Comparison of ENCODE assay signal across 24 cellular contexts in the genomic region with DNA sequence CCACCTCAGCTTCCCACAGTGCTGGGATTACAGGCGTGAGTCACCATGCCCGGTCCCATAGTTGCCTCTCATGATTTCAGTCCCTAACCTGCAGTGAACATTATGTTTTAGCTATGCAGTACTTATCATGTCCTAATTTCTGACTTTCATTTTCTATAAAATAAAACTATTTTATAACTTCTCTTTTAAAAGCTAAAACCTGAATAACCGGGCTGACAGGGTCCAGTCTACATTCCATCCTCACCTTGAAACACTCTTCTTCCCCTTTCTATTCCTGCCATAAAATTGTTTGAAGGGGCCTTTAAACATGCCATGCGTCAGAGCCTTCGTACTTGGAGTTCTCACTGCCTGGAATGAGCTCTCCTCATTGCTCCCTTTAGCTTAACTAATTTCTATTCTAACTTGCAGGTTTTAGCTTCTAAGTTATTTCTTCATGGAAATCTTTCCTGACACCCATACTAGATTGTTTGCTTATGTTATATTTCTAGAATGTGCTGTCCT.
"Had no signal": no experiment of that assay in that cellular context is flagged by ENCODE, and none has a peak within 500 bp of the region (broad histone marks: within the 10 kb centered on the region; RNA-seq: fewer than 3 reads in every experiment).

No MANE protein-coding gene starts in this region.

- DNase-seq: central memory CD4-positive, alpha-beta T cell; effector memory CD4-positive, alpha-beta T cell; foreskin keratinocyte; glutamatergic neuron; heart right ventricle; mammary epithelial cell; mesendoderm; midbrain; naive thymus-derived CD8-positive, alpha-beta T cell; nephron progenitor cell; nucleus accumbens; psoas muscle; right cardiac atrium; sigmoid colon; spleen; stimulated activated CD4-positive, alpha-beta T cell treated with anti-CD3 and anti-CD28 coated beads, Interleukin-4, amount 100 ng/mL, for 4 hours; stimulated activated naive CD8-positive, alpha-beta T cell treated with anti-CD3 and anti-CD28 coated beads, Interleukin-15, amount 100 ng/mL, for 72 hours; upper lobe of right lung; uterus had no signal

- ATAC-seq: foreskin keratinocyte; heart right ventricle; left lobe of liver; naive thymus-derived CD8-positive, alpha-beta T cell; psoas muscle; stimulated activated naive CD8-positive, alpha-beta T cell treated with anti-CD3 and anti-CD28 coated beads, Interleukin-15, amount 100 ng/mL, for 72 hours; upper lobe of right lung had no signal

- H3K4me3 ChIP-seq: esophagus muscularis mucosa, heart right ventricle, psoas muscle, sigmoid colon, spleen, suprapubic skin, upper lobe of right lung, uterus had no signal

- H3K9me3 Mint-ChIP-seq: naive thymus-derived CD8-positive, alpha-beta T cell; nephron progenitor cell; stimulated activated memory B cell treated with anti-CD40 and anti-IgM and Interleukin-4, amounts not matched to agents 10 μg/mL and 1 μg/mL and 100 μg/mL, for 72 hours; stimulated activated naive CD8-positive, alpha-beta T cell treated with anti-CD3 and anti-CD28 coated beads, Interleukin-15, amount 100 ng/mL, for 72 hours had no signal

- H3K9me3 ChIP-seq: esophagus muscularis mucosa, heart right ventricle, psoas muscle, sigmoid colon, spleen, suprapubic skin, upper lobe of right lung, uterus had no signal

- H3K27ac ChIP-seq: esophagus muscularis mucosa, foreskin keratinocyte, heart right ventricle, psoas muscle, sigmoid colon, spleen, suprapubic skin, upper lobe of right lung, uterus had no signal

- H3K36me3 ChIP-seq: esophagus muscularis mucosa, heart right ventricle, sigmoid colon, spleen, suprapubic skin, upper lobe of right lung, uterus had no signal

- H3K36me3 Mint-ChIP-seq: naive thymus-derived CD8-positive, alpha-beta T cell; stimulated activated memory B cell treated with anti-CD40 and anti-IgM and Interleukin-4, amounts not matched to agents 10 μg/mL and 1 μg/mL and 100 μg/mL, for 72 hours had no signal

- H3K27me3 Mint-ChIP-seq: dendritic cell treated with granulocyte-macrophage colony-stimulating factor and Interleukin-4, amounts not matched to agents 40 ng/mL and 50 ng/mL, for 4 days had no signal

- H3K4me3 Mint-ChIP-seq: dendritic cell treated with granulocyte-macrophage colony-stimulating factor and Interleukin-4, amounts not matched to agents 40 ng/mL and 50 ng/mL, for 4 days; naive thymus-derived CD8-positive, alpha-beta T cell; nephron progenitor cell; stimulated activated memory B cell treated with anti-CD40 and anti-IgM and Interleukin-4, amounts not matched to agents 10 μg/mL and 1 μg/mL and 100 μg/mL, for 72 hours; stimulated activated naive CD8-positive, alpha-beta T cell treated with anti-CD3 and anti-CD28 coated beads, Interleukin-15, amount 100 ng/mL, for 72 hours had no signal

- H3K4me1 Mint-ChIP-seq: naive thymus-derived CD8-positive, alpha-beta T cell; stimulated activated memory B cell treated with anti-CD40 and anti-IgM and Interleukin-4, amounts not matched to agents 10 μg/mL and 1 μg/mL and 100 μg/mL, for 72 hours; stimulated activated naive CD8-positive, alpha-beta T cell treated with anti-CD3 and anti-CD28 coated beads, Interleukin-15, amount 100 ng/mL, for 72 hours had no signal

- H3K4me1 ChIP-seq: esophagus muscularis mucosa, foreskin keratinocyte, heart right ventricle, psoas muscle, sigmoid colon, spleen, upper lobe of right lung had no signal

- H3K27me3 ChIP-seq: esophagus muscularis mucosa, heart right ventricle, sigmoid colon, suprapubic skin, upper lobe of right lung, uterus had no signal

- H3K27ac Mint-ChIP-seq: dendritic cell treated with granulocyte-macrophage colony-stimulating factor and Interleukin-4, amounts not matched to agents 40 ng/mL and 50 ng/mL, for 4 days; naive thymus-derived CD8-positive, alpha-beta T cell; nephron progenitor cell; stimulated activated memory B cell treated with anti-CD40 and anti-IgM and Interleukin-4, amounts not matched to agents 10 μg/mL and 1 μg/mL and 100 μg/mL, for 72 hours had no signal
